Comparison of ENCODE assay signal across 18 cellular contexts in genomic region chr7:151309306-151309705, GRCh38. TPM values are rescaled to one million over a fixed set of nuclear protein-coding genes. Genes with fewer than 3 reads are reported as not detected.
DNase-seq lines count a peak whose midpoint lies in the region; ATAC-seq and TF ChIP-seq lines count a peak whose summit lies in the region.
"Had no signal": no experiment of that assay in that cellular context is flagged by ENCODE, and none has a peak within 500 bp of the region (broad histone marks: within the 10 kb centered on the region; RNA-seq: fewer than 3 reads in every experiment).

No MANE protein-coding gene starts in this region.

- H3K27ac Mint-ChIP-seq in endothelial cell (ENCODE audit: unreplicated experiment): peak overlapping the region; percentile 42
- no peak overlapping the region for H3K27ac Mint-ChIP-seq in activated naive CD8-positive, alpha-beta T cell treated with anti-CD3 and anti-CD28 coated beads, Interleukin-2, amount 50 U/mL, for 24 hours
- H3K27ac Mint-ChIP-seq in activated T-cell treated with anti-CD3 and anti-CD28 coated beads, Interleukin-2, amount 50 U/mL, for 24 hours: no peak overlapping the region
- H3K27ac Mint-ChIP-seq: activated CD8-positive, alpha-beta T cell treated with anti-CD3 and anti-CD28 coated beads for 36 hours; memory B cell had no signal

- no peak for TF ChIP-seq CTCF in endothelial cell (IDR thresholded peaks at IDR 0.05; ENCODE audit: unreplicated experiment)

- H3K4me1 Mint-ChIP-seq in endothelial cell (ENCODE audit: unreplicated experiment): peaks cover 8% of the 10 kb centered on the region
- peaks cover 5% of the 10 kb centered on the region for H3K4me1 Mint-ChIP-seq in activated naive CD8-positive, alpha-beta T cell treated with anti-CD3 and anti-CD28 coated beads, Interleukin-2, amount 50 U/mL, for 24 hours
- H3K4me1 Mint-ChIP-seq in activated T-cell treated with anti-CD3 and anti-CD28 coated beads, Interleukin-2, amount 50 U/mL, for 24 hours (ENCODE audit: low read depth): peaks cover 9% of the 10 kb centered on the region

- H3K36me3 Mint-ChIP-seq in endothelial cell (ENCODE audit: low read depth, unreplicated experiment): no peaks in the 10 kb centered on the region
- H3K36me3 Mint-ChIP-seq in activated naive CD8-positive, alpha-beta T cell treated with anti-CD3 and anti-CD28 coated beads, Interleukin-2, amount 50 U/mL, for 24 hours (ENCODE audit: low read depth): no peaks in the 10 kb centered on the region
- H3K36me3 Mint-ChIP-seq in activated T-cell treated with anti-CD3 and anti-CD28 coated beads, Interleukin-2, amount 50 U/mL, for 24 hours (ENCODE audit: low read depth): no peaks in the 10 kb centered on the region
- H3K36me3 Mint-ChIP-seq: memory B cell had no signal

- H3K4me3 Mint-ChIP-seq in endothelial cell (ENCODE audit: unreplicated experiment): no peak overlapping the region
- H3K4me3 Mint-ChIP-seq in activated naive CD8-positive, alpha-beta T cell treated with anti-CD3 and anti-CD28 coated beads, Interleukin-2, amount 50 U/mL, for 24 hours: no peak overlapping the region
- H3K4me3 Mint-ChIP-seq in activated T-cell treated with anti-CD3 and anti-CD28 coated beads, Interleukin-2, amount 50 U/mL, for 24 hours: no peak overlapping the region
- H3K4me3 Mint-ChIP-seq: activated CD8-positive, alpha-beta T cell treated with anti-CD3 and anti-CD28 coated beads for 36 hours; memory B cell had no signal

- H3K9me3 Mint-ChIP-seq in endothelial cell (ENCODE audit: unreplicated experiment): no peaks in the 10 kb centered on the region
- H3K9me3 Mint-ChIP-seq in activated naive CD8-positive, alpha-beta T cell treated with anti-CD3 and anti-CD28 coated beads, Interleukin-2, amount 50 U/mL, for 24 hours: peaks cover 4% of the 10 kb centered on the region
- H3K9me3 Mint-ChIP-seq in activated T-cell treated with anti-CD3 and anti-CD28 coated beads, Interleukin-2, amount 50 U/mL, for 24 hours: peaks cover 3% of the 10 kb centered on the region
- H3K9me3 Mint-ChIP-seq: memory B cell had no signal

- DNase-seq in EH (ENCODE audit: low read depth) (peak; percentile 84), M059J (ENCODE audit: low read depth) (peak; percentile 76), endothelial cell (ENCODE audit: low spot score) (no peak), myocyte (ENCODE audit: low read depth) (peak; percentile 82), iPS-NIHi11 (ENCODE audit: low spot score) (no peak), NCI-H69 (lab: John Stamatoyannopoulos, UW) (no peak)
- no peak for DNase-seq in activated naive CD8-positive, alpha-beta T cell treated with anti-CD3 and anti-CD28 coated beads, Interleukin-2, amount 50 U/mL, for 24 hours
- DNase-seq in activated T-cell treated with anti-CD3 and anti-CD28 coated beads, Interleukin-2, amount 50 U/mL, for 24 hours: no peak
- DNase-seq: activated CD8-positive, alpha-beta T cell treated with anti-CD3 and anti-CD28 coated beads for 36 hours; anterior cingulate cortex; DMS53; foreskin melanocyte; NCI-H446; nucleus accumbens; small intestine; stimulated activated naive CD4-positive, alpha-beta T cell had no signal

- no peak for ATAC-seq in activated naive CD8-positive, alpha-beta T cell treated with anti-CD3 and anti-CD28 coated beads, Interleukin-2, amount 50 U/mL, for 24 hours
- ATAC-seq: activated CD8-positive, alpha-beta T cell treated with anti-CD3 and anti-CD28 coated beads for 36 hours; K562 had no signal

- peaks cover 3% of the 10 kb centered on the region for H3K27me3 Mint-ChIP-seq in endothelial cell (ENCODE audit: unreplicated experiment)
- peaks cover 21% of the 10 kb centered on the region for H3K27me3 Mint-ChIP-seq in activated naive CD8-positive, alpha-beta T cell treated with anti-CD3 and anti-CD28 coated beads, Interleukin-2, amount 50 U/mL, for 24 hours
- peaks cover 22% of the 10 kb centered on the region for H3K27me3 Mint-ChIP-seq in activated T-cell treated with anti-CD3 and anti-CD28 coated beads, Interleukin-2, amount 50 U/mL, for 24 hours

RNA-seq across cellular contexts. Expression of gene NUB1, which starts 32.3 kb away (rescaled TPM):
- total RNA-seq in M059J (2014; rRNA removed; shearing (Covaris generic)): 72.3 and 74.4 TPM in 2 replicates
- 41.5 TPM for total RNA-seq in endothelial cell (ENCODE audit: unreplicated experiment)
- total RNA-seq in myocyte: 60.7 and 61.8 TPM in 2 replicates
- 44.8 TPM for polyA plus RNA-seq in myocyte (2012)

Comparison
In these comparisons a context has a peak if more than half of its experiments do, and no peak if none do; other contexts are left out.
1. DNase-seq: peak in EH (single experiment), M059J (single experiment) and myocyte (single experiment); none in endothelial cell (single experiment), iPS-NIHi11 (single experiment), activated naive CD8-positive, alpha-beta T cell treated with anti-CD3 and anti-CD28 coated beads, Interleukin-2, amount 50 U/mL, for 24 hours (single experiment), activated T-cell treated with anti-CD3 and anti-CD28 coated beads, Interleukin-2, amount 50 U/mL, for 24 hours (single experiment) and NCI-H69 (single experiment).